30 cellular contexts compared by ENCODE assay signal in the genomic region with DNA sequence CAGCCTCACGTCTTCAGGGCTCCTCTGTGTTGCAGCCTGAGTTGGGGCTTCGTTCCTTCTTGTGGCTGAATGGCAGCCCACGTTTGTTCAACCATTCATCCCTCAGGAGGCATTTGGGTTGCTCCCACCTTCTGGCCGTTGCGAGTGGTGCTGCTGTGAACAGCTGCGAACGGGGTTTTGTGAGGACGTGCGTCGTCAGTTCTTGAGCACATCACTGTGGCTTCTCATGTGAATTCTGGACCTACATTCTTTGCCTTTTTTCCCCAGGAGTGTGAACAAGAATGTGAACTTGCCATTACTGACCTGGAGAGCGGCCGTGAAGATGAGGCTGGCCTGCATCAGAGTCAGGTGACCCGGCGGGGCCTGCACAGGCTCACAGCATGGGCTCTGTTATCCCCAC.
"Had no signal": no experiment of that assay in that cellular context is flagged by ENCODE, and none has a peak within 500 bp of the region (broad histone marks: within the 10 kb centered on the region; RNA-seq: fewer than 3 reads in every experiment).

No MANE protein-coding gene starts in this region.

- H3K27me3 Mint-ChIP-seq: activated naive CD8-positive, alpha-beta T cell; T-cell had no signal

- H3K4me1 ChIP-seq: Peyer's patch had no signal

- H3K27ac Mint-ChIP-seq: activated CD8-positive, alpha-beta T cell treated with anti-CD3 and anti-CD28 coated beads, Interleukin-2, amount 10 ng/mL, durations not matched to agents 7 days and 5 days; activated naive CD8-positive, alpha-beta T cell; activated T-helper 1 cell treated with anti-CD3 and anti-CD28 coated beads, Interleukin-12 subunit alpha, Interleukin-12 subunit beta, Interleukin-2, Interleukin-4 antibody, amounts not matched to agents 30 ng/mL and 10 ng/mL and 1 ng/mL, durations not matched to agents 14 hours and 24 hours and 36 hours; T-cell had no signal

- H3K9me3 ChIP-seq: MG63, Peyer's patch had no signal

- H3K4me3 Mint-ChIP-seq: activated CD8-positive, alpha-beta T cell treated with anti-CD3 and anti-CD28 coated beads, Interleukin-2, amount 10 ng/mL, durations not matched to agents 7 days and 5 days; activated naive CD8-positive, alpha-beta T cell; activated T-helper 1 cell treated with anti-CD3 and anti-CD28 coated beads, Interleukin-12 subunit alpha, Interleukin-12 subunit beta, Interleukin-2, Interleukin-4 antibody, amounts not matched to agents 30 ng/mL and 10 ng/mL and 1 ng/mL, durations not matched to agents 14 hours and 24 hours and 36 hours; T-cell had no signal

- ATAC-seq: activated CD8-positive, alpha-beta T cell treated with anti-CD3 and anti-CD28 coated beads, Interleukin-2, amount 10 ng/mL, durations not matched to agents 7 days and 5 days; T-cell had no signal

- H3K9me3 Mint-ChIP-seq: activated T-helper 1 cell treated with anti-CD3 and anti-CD28 coated beads, Interleukin-12 subunit alpha, Interleukin-12 subunit beta, Interleukin-2, Interleukin-4 antibody, amounts not matched to agents 30 ng/mL and 10 ng/mL and 1 ng/mL, durations not matched to agents 14 hours and 24 hours and 36 hours; T-cell had no signal

- H3K9ac ChIP-seq: KMS-11 had no signal

- DNase-seq: activated CD4-positive, alpha-beta T cell treated with anti-CD3 and anti-CD28 coated beads for 48 hours; activated CD4-positive, alpha-beta T cell treated with anti-CD3 and anti-CD28 coated beads, Interleukin-2, amount 50 U/mL, for 4 hours; activated CD4-positive, CD25-positive, alpha-beta regulatory T cell treated with anti-CD3 and anti-CD28 coated beads, Interleukin-2, amount 50 U/mL, for 72 hours; activated CD8-positive, alpha-beta memory T cell treated with anti-CD3 and anti-CD28 coated beads, Interleukin-2, amount 50 U/mL, for 48 hours; activated CD8-positive, alpha-beta T cell treated with anti-CD3 and anti-CD28 coated beads, Interleukin-2, amount 10 ng/mL, durations not matched to agents 7 days and 5 days; activated effector memory CD4-positive, alpha-beta T cell treated with Interleukin-2 at 50 U/mL for 16 hours; activated naive CD4-positive, alpha-beta T cell; activated T-cell treated with anti-CD3 and anti-CD28 coated beads, Interleukin-2, amount 50 U/mL, for 1 hour; brain microvascular endothelial cell; MG63; MV-4-11; NCI-H1092 treated with DMSO at 0.1 percent for 48 hours; NCI-H1417 treated with DMSO at 0.1 percent for 48 hours; NCI-H1694; NCI-H2029; NCI-H2107; NCI-H345; NCI-H510A treated with DMSO at 0.1 percent for 48 hours; NCI-H69; NK-92 treated with Interleukin-12 subunit alpha and Interleukin-12 subunit beta, amount 100 ng/mL, for 24 hours; Peyer's patch; SHP77 treated with DMSO at 0.1 percent for 48 hours; T-cell; T-helper 2 cell; T1000 had no signal

- H3K4me2 ChIP-seq: KMS-11 had no signal

- H3K4me3 ChIP-seq: cardiac muscle cell, MG63, Peyer's patch, SK-N-MC had no signal

- H3K27me3 ChIP-seq: brain microvascular endothelial cell, cardiac muscle cell, MG63, Peyer's patch had no signal

- H3K27ac ChIP-seq: brain microvascular endothelial cell, cardiac muscle cell, KMS-11, Peyer's patch, SK-N-MC had no signal
